ENCODE assay signal across 8 cellular contexts in genomic region chr21:42496839-42497202, GRCh38. TPM values are rescaled to one million over a fixed set of nuclear protein-coding genes. Genes with fewer than 3 reads are reported as not detected.
DNase-seq lines count a peak whose midpoint lies in the region; ATAC-seq, FAIRE-seq and TF ChIP-seq lines count a peak whose summit lies in the region.

No MANE protein-coding gene starts in this region.

- in situ Hi-C loops in HAP-1 (cut with MboI; ENCODE audit: low sequenced_read_pairs) = no loop called here

- intact Hi-C loops in A673 (cut with micrococcal nuclease; ENCODE audit: unreplicated experiment) = no loop called here
- intact Hi-C loops in ascending aorta (cut with DNase I) = loop anchor here (1.0 to 10.0 kb wide), 7 partner anchors 16 to 1332 kb away; partner anchors contain the start of genes BACE2, MX1, PKNOX1 and SLC37A1
- intact Hi-C loops in kidney (cut with DNase I) = no loop called here

- H3K27me3 ChIP-seq in A673 (replicated peaks; ENCODE audit: insufficient read depth, low read depth, low read length, poor library complexity) (no peaks in the 10 kb centered on the region), HAP-1 (ENCODE audit: low read depth) (0 out of 2 replicates have a peak, but pooled peaks cover 5% of the 10 kb centered on the region), ascending aorta (no peaks in the 10 kb centered on the region)

- no peaks in the 10 kb centered on the region for H3K9me3 ChIP-seq in A673 (ENCODE audit: low read depth, low read length, poor library complexity, severe bottlenecking)
- no peaks in the 10 kb centered on the region for H3K9me3 ChIP-seq in HAP-1
- H3K9me3 ChIP-seq in ascending aorta = no peaks in the 10 kb centered on the region
- no peaks in the 10 kb centered on the region for H3K9me3 ChIP-seq in kidney (ENCODE audit: control insufficient read depth in 1 of 2, low read length in 2 of 2)

- POLR2A ChIA-PET in A673 (lab: Charles Lee; ENCODE audit: low non-redundant PET) = interaction anchor here (0.6 kb wide), 1 partner anchor 1159 kb away, joined by 3 read pairs; no protein-coding TSS in a partner anchor

- peak overlapping the region; percentile 62 for H3K4me3 ChIP-seq in A673 (ENCODE audit: low read depth, low read length, poor library complexity, severe bottlenecking)
- H3K4me3 ChIP-seq in HAP-1 = peak overlapping the region; percentile 41
- H3K4me3 ChIP-seq in ascending aorta = peak overlapping the region; percentile 65 to 76
- peak overlapping the region; percentile 63 to 74 for H3K4me3 ChIP-seq in kidney (ENCODE audit: low read length in 2 of 2)

- peak overlapping the region; percentile 75 for H3K27ac ChIP-seq in A673 (ENCODE audit: low read depth, low read length, poor library complexity, severe bottlenecking)
- peak overlapping the region; percentile 64 to 76 for H3K27ac ChIP-seq in ascending aorta
- H3K27ac ChIP-seq in kidney (ENCODE audit: low read depth in 2 of 2, low read length in 2 of 2) = peak overlapping the region; percentile 55 to 86

- DNase-seq in A673 (ENCODE audit: low spot score) (no peak), HAP-1 (ENCODE audit: low spot score in 2 of 2) (no peak), ascending aorta (ENCODE audit: low spot score in 2 of 2) (peak in 1 of 2 donors; percentile 67), kidney (no peak), superior temporal gyrus (ENCODE audit: extremely low spot score) (peak; percentile 45), HCEC 1CT (no peak), COLO829 (ENCODE audit: low spot score) (no peak)

- no peak for FAIRE-seq in kidney (lab: Jason Lieb, UNC)

- no peak for ATAC-seq in GM18858 (IDR thresholded peaks at IDR 0.05; ENCODE audit: unreplicated experiment)

- CTCF ChIA-PET in A673 (lab: Charles Lee) = no interaction called here

- H3K36me3 ChIP-seq in A673 (ENCODE audit: insufficient read depth, low read length, poor library complexity, severe bottlenecking) = no peaks in the 10 kb centered on the region
- no peaks in the 10 kb centered on the region for H3K36me3 ChIP-seq in HAP-1 (replicated peaks)
- no peaks in the 10 kb centered on the region for H3K36me3 ChIP-seq in ascending aorta
- H3K36me3 ChIP-seq in kidney (ENCODE audit: control insufficient read depth in 1 of 2, insufficient read depth in 2 of 2, low read length in 2 of 2) = no peaks in the 10 kb centered on the region

- BruUV-seq in A673 (replicated peaks; lab: Mats Ljungman, UMichigan) = no TSS peak

- peak overlapping the region; percentile 44 to 94 for H3K9ac ChIP-seq in kidney (ENCODE audit: low read length in 2 of 2)

- peaks cover 8% of the 10 kb centered on the region for H3K4me1 ChIP-seq in A673 (ENCODE audit: insufficient read depth, low read length, poor library complexity, severe bottlenecking)
- no peaks in the 10 kb centered on the region for H3K4me1 ChIP-seq in HAP-1
- H3K4me1 ChIP-seq in ascending aorta = no peaks in the 10 kb centered on the region
- peaks cover 0 to 8% of the 10 kb centered on the region in 2 donors for H3K4me1 ChIP-seq in kidney (ENCODE audit: control insufficient read depth in 1 of 2, insufficient read depth in 1 of 2, low read depth in 1 of 2, low read length in 2 of 2)

- TF ChIP-seq CTCF in A673 (conservative IDR thresholded peaks at IDR 0.05; ENCODE audit: low read depth, low read length) = no peak
- TF ChIP-seq CTCF in ascending aorta (IDR thresholded peaks at IDR 0.05) = no peak
- no peak for TF ChIP-seq CTCF in kidney (IDR thresholded peaks at IDR 0.05; ENCODE audit: borderline replicate concordance, extremely low read depth, insufficient read depth)

RNA-seq across cellular contexts. Expression of gene RSPH1, which starts 0.8 kb away (rescaled TPM):
- 0.45 and 1.0 TPM in 2 replicates for total RNA-seq in A673 (2021)
- not detected for total RNA-seq in ascending aorta
- total RNA-seq in kidney = 12.0 TPM
- 13.0 TPM for polyA plus RNA-seq in kidney (ENCODE audit: insufficient read depth, low read depth, low replicate concordance)

RNA-seq across cellular contexts. Expression of gene SLC37A1, which starts 16.8 kb away (rescaled TPM):
- total RNA-seq in A673 (2021) (11.2 and 11.9 TPM in 2 replicates), ascending aorta (8.7 TPM), kidney (21.8 TPM)
- 3.4 TPM for polyA plus RNA-seq in kidney (ENCODE audit: insufficient read depth, low read depth, low replicate concordance)
